In the genomic region with DNA sequence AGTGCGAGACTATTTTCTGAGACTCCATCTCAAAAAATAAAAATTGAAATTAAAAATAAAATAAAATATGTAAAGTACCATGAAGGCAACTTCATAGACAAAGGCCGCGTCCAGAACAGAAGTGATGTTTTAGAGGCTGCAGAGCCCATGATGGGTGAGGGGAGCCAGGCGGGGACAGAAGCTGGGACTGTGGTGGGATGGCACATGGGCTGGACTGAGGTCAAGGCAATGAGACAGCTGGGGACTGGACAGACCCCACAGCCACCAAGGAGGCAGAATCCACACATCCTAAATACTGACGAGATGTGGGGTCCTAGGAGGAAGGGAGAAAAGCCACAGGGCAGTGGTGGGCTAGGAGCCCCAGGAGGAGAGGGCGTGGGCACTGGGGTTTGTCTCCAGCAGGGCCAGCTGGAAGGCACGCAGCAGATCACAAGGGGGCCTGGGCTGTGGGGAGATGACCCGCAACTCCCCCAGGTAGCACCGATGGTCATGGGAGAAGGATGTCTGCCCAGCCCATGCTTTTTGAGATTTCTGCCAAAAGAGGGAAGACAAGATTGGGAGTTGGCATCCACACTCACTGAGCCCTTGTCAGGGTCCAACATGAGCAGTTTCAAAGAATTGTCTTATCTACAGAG, we compare ENCODE assay signal across 20 cellular contexts.
"Had no signal": no experiment of that assay in that cellular context is flagged by ENCODE, and none has a peak within 500 bp of the region (broad histone marks: within the 10 kb centered on the region; RNA-seq: fewer than 3 reads in every experiment).

No MANE protein-coding gene starts in this region.

- H3K27me3 ChIP-seq: right atrium auricular region had no signal

- H3K4me1 ChIP-seq: gastroesophageal sphincter, right atrium auricular region, transverse colon had no signal

- H3K4me1 Mint-ChIP-seq: central memory CD8-positive, alpha-beta T cell; stimulated activated effector memory CD8-positive, alpha-beta T cell treated with anti-CD3 and anti-CD28 coated beads, Interleukin-12 subunit alpha, Interleukin-12 subunit beta, amount 100 ng/mL, for 72 hours had no signal

- H3K9me3 Mint-ChIP-seq: central memory CD8-positive, alpha-beta T cell; natural killer cell treated with Interleukin-12 subunit alpha and Interleukin-12 subunit beta and Interleukin-15 and Interleukin-18, amount 100 ng/mL, for 72 hours; stimulated activated effector memory CD8-positive, alpha-beta T cell treated with anti-CD3 and anti-CD28 coated beads, Interleukin-12 subunit alpha, Interleukin-12 subunit beta, amount 100 ng/mL, for 72 hours had no signal

- H3K9me3 ChIP-seq: gastroesophageal sphincter, neutrophil, right atrium auricular region, thoracic aorta, transverse colon had no signal

- H3K4me3 Mint-ChIP-seq: central memory CD8-positive, alpha-beta T cell; natural killer cell treated with Interleukin-12 subunit alpha and Interleukin-12 subunit beta and Interleukin-15 and Interleukin-18, amount 100 ng/mL, for 72 hours; stimulated activated effector memory CD8-positive, alpha-beta T cell treated with anti-CD3 and anti-CD28 coated beads, Interleukin-12 subunit alpha, Interleukin-12 subunit beta, amount 100 ng/mL, for 72 hours had no signal

- ATAC-seq: esophagus mucosa; gastroesophageal sphincter; left colon; natural killer cell treated with Interleukin-12 subunit alpha and Interleukin-12 subunit beta and Interleukin-15 and Interleukin-18, amount 100 ng/mL, for 72 hours; stimulated activated effector memory CD8-positive, alpha-beta T cell treated with anti-CD3 and anti-CD28 coated beads, Interleukin-12 subunit alpha, Interleukin-12 subunit beta, amount 100 ng/mL, for 72 hours; stimulated activated naive CD8-positive, alpha-beta T cell treated with anti-CD3 and anti-CD28 coated beads, Interleukin-15, Interleukin-2, amounts not matched to agents 100 U/mL and 50 U/mL, for 24 hours had no signal

- DNase-seq: cortex of kidney; effector memory CD4-positive, alpha-beta T cell; glutamatergic neuron; hippocampal formation; midbrain; small intestine; stimulated activated CD4-positive, alpha-beta T cell treated with anti-CD3 and anti-CD28 coated beads, Interleukin-2, amount 100 ng/mL, for 48 hours; stimulated activated CD8-positive, alpha-beta memory T cell treated with anti-CD3 and anti-CD28 coated beads, Interleukin-4, amount 100 ng/mL, for 48 hours; stimulated activated naive CD8-positive, alpha-beta T cell treated with anti-CD3 and anti-CD28 coated beads, Interleukin-15, Interleukin-2, amounts not matched to agents 100 U/mL and 50 U/mL, for 24 hours; transverse colon had no signal

- H3K36me3 ChIP-seq: gastroesophageal sphincter, neutrophil, right atrium auricular region, thoracic aorta, transverse colon had no signal

- H3K36me3 Mint-ChIP-seq: natural killer cell treated with Interleukin-12 subunit alpha and Interleukin-12 subunit beta and Interleukin-15 and Interleukin-18, amount 100 ng/mL, for 72 hours; stimulated activated effector memory CD8-positive, alpha-beta T cell treated with anti-CD3 and anti-CD28 coated beads, Interleukin-12 subunit alpha, Interleukin-12 subunit beta, amount 100 ng/mL, for 72 hours had no signal

- H3K27me3 Mint-ChIP-seq: central memory CD8-positive, alpha-beta T cell had no signal

- H3K27ac ChIP-seq: dorsolateral prefrontal cortex, gastroesophageal sphincter, neutrophil, right atrium auricular region, thoracic aorta, transverse colon had no signal

- H3K27ac Mint-ChIP-seq: natural killer cell treated with Interleukin-12 subunit alpha and Interleukin-12 subunit beta and Interleukin-15 and Interleukin-18, amount 100 ng/mL, for 72 hours; stimulated activated effector memory CD8-positive, alpha-beta T cell treated with anti-CD3 and anti-CD28 coated beads, Interleukin-12 subunit alpha, Interleukin-12 subunit beta, amount 100 ng/mL, for 72 hours had no signal

- H3K4me3 ChIP-seq: dorsolateral prefrontal cortex, gastroesophageal sphincter, right atrium auricular region, thoracic aorta, transverse colon had no signal
